In the genomic region with DNA sequence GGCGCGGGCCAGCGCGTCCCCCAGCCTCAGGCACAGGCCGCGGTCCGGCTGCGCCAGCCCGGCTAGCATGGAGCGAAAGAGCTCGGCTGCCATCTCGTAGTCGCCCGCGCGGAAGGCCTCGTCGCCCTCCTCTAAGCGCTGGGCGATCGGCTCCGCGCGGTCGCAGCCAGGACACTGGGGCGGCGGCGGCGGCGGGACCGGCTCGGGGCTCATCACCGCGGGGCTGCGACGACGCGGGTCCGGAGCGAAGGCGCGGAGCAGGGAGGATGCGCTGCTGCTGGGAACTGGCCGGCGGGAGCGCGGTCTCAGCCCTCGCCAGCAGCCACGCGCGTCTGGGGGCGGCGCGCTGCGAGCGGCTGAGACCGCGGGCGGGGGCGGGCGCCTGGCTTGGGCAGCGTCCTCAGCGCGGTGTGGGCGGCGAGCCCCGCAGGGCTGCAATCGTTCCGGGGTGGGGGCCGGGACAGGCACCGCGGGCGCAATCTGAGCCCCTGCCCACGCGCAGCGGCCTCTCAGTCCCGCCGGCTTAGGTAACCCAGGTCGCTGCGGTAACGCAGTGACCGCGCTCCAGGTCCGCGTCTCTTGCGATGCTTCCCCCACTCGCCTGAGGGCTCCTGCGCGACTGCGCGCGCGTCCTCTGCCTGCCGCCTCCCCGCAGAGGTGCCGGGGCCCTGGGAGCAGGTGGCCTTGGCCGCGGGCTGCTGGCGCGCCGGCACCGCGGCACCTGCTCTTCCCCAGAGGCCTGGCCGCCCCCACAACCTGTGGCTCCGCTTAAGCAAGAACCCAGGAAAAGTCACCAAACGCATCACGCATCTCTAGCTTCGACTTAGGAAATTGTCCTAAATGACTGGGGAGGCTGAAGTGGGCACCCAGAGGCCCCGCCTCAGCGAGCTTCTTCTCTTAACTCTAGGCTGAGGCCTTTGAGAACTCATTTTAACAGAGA, we compare ENCODE assay signal across 8 cellular contexts. TPM values are rescaled to one million over a fixed set of nuclear protein-coding genes. Genes with fewer than 3 reads are reported as not detected.
DNase-seq lines count a peak whose midpoint lies in the region; ATAC-seq and TF ChIP-seq lines count a peak whose summit lies in the region.

TSS of gene LONRF2 (minus strand) at position 621 of the 940 bp plus-strand sequence. CDS start at position 213, 408 bp downstream.

- in situ Hi-C loops in gastrocnemius medialis (cut with MboI; ENCODE audit: low sequenced_read_pairs in 4 of 4), result no loop called here

- no peaks in the 10 kb centered on the region for H3K9me3 ChIP-seq in gastrocnemius medialis

- peak in 1 of 2 donors; percentile 13 for TF ChIP-seq POLR2A in gastrocnemius medialis (IDR thresholded peaks at IDR 0.05)

- no peak for TF ChIP-seq CTCF in gastrocnemius medialis (IDR thresholded peaks at IDR 0.05 in 4 of 5, conservative IDR thresholded peaks at IDR 0.05 in 1 of 5)

- DNase-seq in EL (peak; percentile 7), NCI-H1417 (lab: John Stamatoyannopoulos, UW) (peak; percentile 56 to 95 (median 92)), anterior cingulate cortex (lab: John Stamatoyannopoulos, UW) (peak in 47 of 58 donors; percentile 5 to 81 (median 49)), gastrocnemius medialis (peak in 1 of 2 donors; percentile 14), NK-92 (lab: John Stamatoyannopoulos, UW; ENCODE audit: unreplicated experiment) (no peak)

- intact Hi-C loops in gastrocnemius medialis (cut with DNase I; ENCODE audit: low total_unique reads), result loop anchor here (1.0 kb wide), 1 partner anchor 59 kb away; no protein-coding TSS in a partner anchor

- H3K36me3 ChIP-seq in gastrocnemius medialis, result no peaks in the 10 kb centered on the region

- H3K4me3 ChIP-seq in iPS-11a (ENCODE audit: low read depth, low read length), result peak within 1 kb of the TSS; percentile 36
- H3K4me3 ChIP-seq in gastrocnemius medialis, result peak within 1 kb of the TSS; percentile 49 to 62 (median 55)

- H3K27ac ChIP-seq in gastrocnemius medialis, result peak within 1 kb of the TSS; percentile 49 to 71 (median 64)

- peaks cover 6 to 7% of the 10 kb centered on the region in 2 donors for H3K4me1 ChIP-seq in gastrocnemius medialis

- ATAC-seq in gastrocnemius medialis, result peak; percentile 46 to 49
- ATAC-seq in HG02763 (IDR thresholded peaks at IDR 0.05; ENCODE audit: unreplicated experiment), result no peak
- ATAC-seq in GM18519 (IDR thresholded peaks at IDR 0.05; ENCODE audit: low FRiP score, unreplicated experiment), result no peak

- no peaks in the 10 kb centered on the region for H3K27me3 ChIP-seq in gastrocnemius medialis

RNA-seq across cellular contexts. Expression of gene LONRF2, which starts in this region (rescaled TPM):
- total RNA-seq in gastrocnemius medialis, result 1 to 10 TPM; 5.0 to 8.8 (median 7.6) TPM

Comparison
In these comparisons a context has a peak if more than half of its experiments do, and no peak if none do; other contexts are left out.
1. ATAC-seq: peak in gastrocnemius medialis (2 of 2); none in HG02763 (single experiment) and GM18519 (single experiment).